Comparison of ENCODE assay signal across 1 cellular context in the genomic region with DNA sequence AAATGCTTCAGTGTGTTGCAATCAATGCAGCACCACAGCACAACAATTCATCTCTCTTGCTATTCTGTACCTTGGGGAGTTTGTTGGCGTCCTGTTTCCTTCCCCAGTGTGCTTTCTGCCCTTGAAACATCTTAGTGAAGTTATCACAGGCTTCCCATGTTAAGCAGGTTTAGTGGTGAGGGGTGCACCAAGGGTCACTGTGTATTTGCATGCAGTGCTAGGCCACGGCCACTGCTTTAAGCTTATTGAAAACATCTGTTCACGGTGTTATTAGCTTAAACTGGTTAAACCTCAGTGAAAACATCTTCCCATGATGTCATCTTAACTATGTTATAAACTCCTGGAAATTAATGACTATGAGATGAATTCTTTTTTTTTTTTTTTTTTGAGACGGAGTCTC.
TF ChIP-seq lines count a peak whose summit lies in the region.

No MANE protein-coding gene starts in this region.

TF ChIP-seq in HepG2, 621 proteins besides CTCF, POLR2A, EP300 and RAD21 (continued from another document):
- TF ChIP-seq, protein P1, sequence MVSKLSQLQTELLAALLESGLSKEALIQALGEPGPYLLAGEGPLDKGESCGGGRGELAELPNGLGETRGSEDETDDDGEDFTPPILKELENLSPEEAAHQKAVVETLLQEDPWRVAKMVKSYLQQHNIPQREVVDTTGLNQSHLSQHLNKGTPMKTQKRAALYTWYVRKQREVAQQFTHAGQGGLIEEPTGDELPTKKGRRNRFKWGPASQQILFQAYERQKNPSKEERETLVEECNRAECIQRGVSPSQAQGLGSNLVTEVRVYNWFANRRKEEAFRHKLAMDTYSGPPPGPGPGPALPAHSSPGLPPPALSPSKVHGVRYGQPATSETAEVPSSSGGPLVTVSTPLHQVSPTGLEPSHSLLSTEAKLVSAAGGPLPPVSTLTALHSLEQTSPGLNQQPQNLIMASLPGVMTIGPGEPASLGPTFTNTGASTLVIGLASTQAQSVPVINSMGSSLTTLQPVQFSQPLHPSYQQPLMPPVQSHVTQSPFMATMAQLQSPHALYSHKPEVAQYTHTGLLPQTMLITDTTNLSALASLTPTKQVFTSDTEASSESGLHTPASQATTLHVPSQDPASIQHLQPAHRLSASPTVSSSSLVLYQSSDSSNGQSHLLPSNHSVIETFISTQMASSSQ (IDR thresholded peaks at IDR 0.05; ENCODE audit: low read depth), result no peak
- TF ChIP-seq, protein P1 (CRISPR knock-in tag; IDR thresholded peaks at IDR 0.05; ENCODE audit: borderline replicate concordance), result no peak
- TF ChIP-seq ATF7 (IDR thresholded peaks at IDR 0.05), result peak; percentile 69
- no peak for TF ChIP-seq ATF7 (CRISPR knock-in tag; IDR thresholded peaks at IDR 0.05)
TF ChIP-seq in HepG2: peak in this region for 1.
